11 cellular contexts compared by ENCODE assay signal in the genomic region with DNA sequence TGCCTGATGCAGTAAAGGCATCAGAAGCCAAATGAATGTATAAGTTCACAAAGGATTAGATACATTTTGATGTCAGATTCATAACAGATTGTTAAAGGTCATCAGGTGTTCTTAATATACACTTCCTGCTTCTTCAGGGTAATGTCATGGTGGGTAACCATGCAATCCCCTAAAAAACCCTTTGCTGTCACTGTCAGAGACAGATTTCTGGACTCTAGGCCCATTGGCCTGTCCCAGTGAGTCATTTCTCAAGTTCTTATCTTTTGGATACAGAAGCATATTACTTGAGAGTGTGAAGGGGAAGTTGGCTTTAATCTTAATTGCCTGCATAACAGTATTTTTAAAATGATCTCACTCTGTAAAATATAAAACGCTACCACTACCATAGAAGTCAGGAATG.
A peak's percentile ranks its signal among the peaks of the same experiment; 100 is the strongest.
DNase-seq lines count a peak whose midpoint lies in the region; ATAC-seq and TF ChIP-seq lines count a peak whose summit lies in the region.
"Had no signal": no experiment of that assay in that cellular context is flagged by ENCODE, and none has a peak within 500 bp of the region (broad histone marks: within the 10 kb centered on the region; RNA-seq: fewer than 3 reads in every experiment).

No MANE protein-coding gene starts in this region.

- TF ChIP-seq POLR2A in IMR-90 (IDR thresholded peaks at IDR 0.05; ENCODE audit: low read depth, low read length), result no peak

- H2BK120ac ChIP-seq in IMR-90 (ENCODE audit: low read depth, low read length), result no peak overlapping the region

- no peak overlapping the region for H3K9ac ChIP-seq in IMR-90 (ENCODE audit: low read depth, low read length)

- CTCF ChIA-PET in IMR-90 (lab: Yijun Ruan, JAX), result interaction anchor here (1.0 kb wide), 1 partner anchor 11 kb away, joined by 3 read pairs; no protein-coding TSS in a partner anchor

- no peak overlapping the region for H3K4me2 ChIP-seq in IMR-90 (ENCODE audit: low read depth, low read length)

- no peak overlapping the region for H2AFZ ChIP-seq in IMR-90 (replicated peaks; ENCODE audit: low read length, poor library complexity)

- no peaks in the 10 kb centered on the region for H3K4me1 ChIP-seq in IMR-90 (ENCODE audit: control insufficient read depth, insufficient read depth, low read length)

- no peak overlapping the region for H3K4me3 ChIP-seq in IMR-90 (ENCODE audit: insufficient read depth, low read depth, low read length)
- H3K4me3 ChIP-seq: ovary had no signal

- H3K79me1 ChIP-seq in IMR-90 (ENCODE audit: low read depth in 1 of 2, low read length in 2 of 2), result no peaks in the 10 kb centered on the region

- no peaks in the 10 kb centered on the region for H3K27me3 ChIP-seq in IMR-90 (ENCODE audit: control insufficient read depth, insufficient read depth, low read length)
- H3K27me3 ChIP-seq: ovary had no signal

- in situ Hi-C loops in IMR-90 (cut with MboI; ENCODE audit: low sequenced_read_pairs), result no loop called here

- H4K20me1 ChIP-seq in IMR-90 (ENCODE audit: insufficient read depth, low read length), result no peaks in the 10 kb centered on the region

- no TSS peak for BruUV-seq in IMR-90 (replicated peaks; lab: Mats Ljungman, UMichigan)

- no peak overlapping the region for H3K4ac ChIP-seq in IMR-90 (ENCODE audit: low read depth, low read length)

- no peak overlapping the region for H3K23ac ChIP-seq in IMR-90 (ENCODE audit: low read depth, low read length)

- H2BK15ac ChIP-seq in IMR-90 (ENCODE audit: low read depth, low read length), result no peak overlapping the region

- no peak overlapping the region for H4K91ac ChIP-seq in IMR-90 (ENCODE audit: insufficient read depth, low read depth, low read length)

- no peak overlapping the region for H4K8ac ChIP-seq in IMR-90 (ENCODE audit: low read depth in 2 of 2, low read length in 2 of 2)

- TF ChIP-seq CTCF in IMR-90 (conservative IDR thresholded peaks at IDR 0.05; ENCODE audit: low read depth, low read length), result no peak

- no peak overlapping the region for H3K14ac ChIP-seq in IMR-90 (replicated peaks; ENCODE audit: low read depth, low read length)

- intact Hi-C loops in IMR-90 (cut with micrococcal nuclease), result no loop called here

- no peak overlapping the region for H3K56ac ChIP-seq in IMR-90 (ENCODE audit: extremely low read depth, insufficient read depth, low read length)

- H2BK20ac ChIP-seq in IMR-90 (ENCODE audit: low read depth, low read length), result 0 out of 2 replicates have a peak overlapping the region, but pooled peaks have one; percentile 34

- H3K36me3 ChIP-seq in IMR-90 (ENCODE audit: control insufficient read depth, insufficient read depth, low read length), result no peaks in the 10 kb centered on the region
- H3K36me3 ChIP-seq: ovary had no signal

- WGBS in IMR-90 (ENCODE audit: extremely low coverage in 2 of 2, insufficient read length in 1 of 2), 2 experiments, result no CpG with 5 or more reads among the region's 1 CpG

- POLR2A ChIA-PET in IMR-90 (lab: Charles Lee; ENCODE audit: unreplicated experiment), result no interaction called here

- no peak overlapping the region for H3K18ac ChIP-seq in IMR-90 (ENCODE audit: low read depth, low read length)

- no peaks in the 10 kb centered on the region for H3K9me3 ChIP-seq in IMR-90 (ENCODE audit: control insufficient read depth, insufficient read depth, low read length)
- H3K9me3 ChIP-seq: ovary had no signal

- TF ChIP-seq RAD21 in IMR-90 (IDR thresholded peaks at IDR 0.05; ENCODE audit: low read length), result no peak

- H4K5ac ChIP-seq in IMR-90 (ENCODE audit: low read depth, low read length), result no peak overlapping the region

- no peak overlapping the region for H2AK9ac ChIP-seq in IMR-90 (replicated peaks; ENCODE audit: low read depth, low read length, poor library complexity)

- dilution Hi-C loops in IMR-90 (cut with HindIII; ENCODE audit: low sequenced_read_pairs, unreplicated experiment), result no loop called here

- no peaks in the 10 kb centered on the region for H3K9me1 ChIP-seq in IMR-90 (ENCODE audit: insufficient read depth, low read length)

- no peak overlapping the region for H2AK5ac ChIP-seq in IMR-90 (ENCODE audit: low read depth, low read length)

- DNase-seq in CD1c-positive myeloid dendritic cell (ENCODE audit: extremely low spot score) (peak; percentile 6), IMR-90 (no peak), dedifferentiated amniotic fluid mesenchymal stem cell (ENCODE audit: extremely low spot score) (no peak)
- DNase-seq in activated effector memory CD4-positive, alpha-beta T cell treated with Interleukin-2 at 50 U/mL for 16 hours, result no peak
- no peak for DNase-seq in central memory CD4-positive, alpha-beta T cell
- DNase-seq in stimulated activated naive CD8-positive, alpha-beta T cell treated with anti-CD3 and anti-CD28 coated beads, Interleukin-15, Interleukin-2, amounts not matched to agents 100 U/mL and 50 U/mL, for 24 hours, result no peak
- DNase-seq: cortex of kidney, NCI-H1417, ovary had no signal

- peak; percentile 67 for ATAC-seq in GM19043 (IDR thresholded peaks at IDR 0.05; ENCODE audit: low read depth, unreplicated experiment)
- peak; percentile 83 for ATAC-seq in HG02840 (IDR thresholded peaks at IDR 0.05; ENCODE audit: low FRiP score, unreplicated experiment)
- peak; percentile 21; the same call in 1 of the 2 replicates for ATAC-seq in IMR-90 (ENCODE audit: low read depth)
- ATAC-seq in stimulated activated naive CD8-positive, alpha-beta T cell treated with anti-CD3 and anti-CD28 coated beads, Interleukin-15, Interleukin-2, amounts not matched to agents 100 U/mL and 50 U/mL, for 24 hours, result no peak

- no peak overlapping the region for H2BK5ac ChIP-seq in IMR-90 (ENCODE audit: low read depth, low read length, poor library complexity, severe bottlenecking)

- H3K27ac ChIP-seq in IMR-90 (ENCODE audit: insufficient read depth, low read length), result no peak overlapping the region
- H3K27ac ChIP-seq: ovary had no signal

TF ChIP-seq in IMR-90, 13 proteins besides CTCF, POLR2A, EP300 and RAD21:
- TF ChIP-seq CEBPB (IDR thresholded peaks at IDR 0.05; ENCODE audit: low read depth, low read length), result no peak
TF ChIP-seq in IMR-90: peak in this region for 0.
